Comparison of ENCODE assay signal across 31 cellular contexts in genomic region chr11:102378818-102379217, GRCh38.
"Had no signal": no experiment of that assay in that cellular context is flagged by ENCODE, and none has a peak within 500 bp of the region (broad histone marks: within the 10 kb centered on the region; RNA-seq: fewer than 3 reads in every experiment).

No MANE protein-coding gene starts in this region.

- H3K4me1 ChIP-seq: ascending aorta, breast epithelium had no signal

- DNase-seq: activated B cell treated with CpG ODN at 0.5 μM for 24 hours; activated CD4-positive, alpha-beta T cell treated with anti-CD3 and anti-CD28 coated beads for 48 hours; activated CD4-positive, CD25-positive, alpha-beta regulatory T cell treated with anti-CD3 and anti-CD28 coated beads, Interleukin-2, amount 50 U/mL, for 72 hours; activated CD8-positive, alpha-beta memory T cell treated with anti-CD3 and anti-CD28 coated beads for 24 hours; activated CD8-positive, alpha-beta memory T cell treated with anti-CD3 and anti-CD28 coated beads, Interleukin-2, amount 10 ng/mL, durations not matched to agents 7 days and 5 days; activated CD8-positive, alpha-beta memory T cell treated with anti-CD3 and anti-CD28 coated beads, Interleukin-2, amount 50 U/mL, for 48 hours; activated gamma-delta T cell; activated naive CD4-positive, alpha-beta T cell treated with anti-CD3 and anti-CD28 coated beads for 36 hours; activated T-cell treated with anti-CD3 and anti-CD28 coated beads, Interleukin-2, amount 50 U/mL, for 1 hour; amygdala; body of pancreas; Kasumi-1; KG1; MG63; NCI-H1048; NCI-H1105 treated with DMSO at 0.1 percent for 48 hours; NCI-H1436; NCI-H1694 treated with DMSO at 0.1 percent for 48 hours; NCI-H2029; NCI-H345; NCI-H524 treated with DMSO at 0.1 percent for 48 hours; SHP77 treated with DMSO at 0.1 percent for 48 hours; SK-N-SH; T-helper 2 cell; T-helper 9 cell had no signal

- H3K27me3 Mint-ChIP-seq: activated B cell treated with CpG ODN at 0.5 μM for 24 hours; activated CD8-positive, alpha-beta memory T cell treated with anti-CD3 and anti-CD28 coated beads, Interleukin-2, amount 10 ng/mL, durations not matched to agents 7 days and 5 days had no signal

- H3K4me3 Mint-ChIP-seq: activated B cell treated with CpG ODN at 0.5 μM for 24 hours; activated CD8-positive, alpha-beta memory T cell treated with anti-CD3 and anti-CD28 coated beads, Interleukin-2, amount 10 ng/mL, durations not matched to agents 7 days and 5 days; activated naive CD4-positive, alpha-beta T cell treated with anti-CD3 and anti-CD28 coated beads for 36 hours had no signal

- H3K4me3 ChIP-seq: ascending aorta, body of pancreas, breast epithelium, MG63, SJSA1 had no signal

- H3K9me3 Mint-ChIP-seq: activated B cell treated with CpG ODN at 0.5 μM for 24 hours; activated naive CD4-positive, alpha-beta T cell treated with anti-CD3 and anti-CD28 coated beads for 36 hours; activated T-helper 2 cell treated with anti-CD3 and anti-CD28 coated beads, Interferon-gamma antibody, Interleukin-2, Interleukin-4, amounts not matched to agents 10 μg/mL and 5 μg/mL and 100 μg/mL, durations not matched to agents 14 hours and 24 hours and 36 hours had no signal

- H3K27me3 ChIP-seq: ascending aorta, body of pancreas, breast epithelium, MG63, SJSA1 had no signal

- ATAC-seq: activated CD8-positive, alpha-beta memory T cell treated with anti-CD3 and anti-CD28 coated beads, Interleukin-2, amount 10 ng/mL, durations not matched to agents 7 days and 5 days; body of pancreas; Panc1 had no signal

- H3K36me3 ChIP-seq: breast epithelium had no signal

- H3K27ac ChIP-seq: ascending aorta, body of pancreas, breast epithelium, SJSA1, VCaP had no signal

- H3K9me3 ChIP-seq: ascending aorta, body of pancreas, breast epithelium, MG63, SJSA1, SK-N-SH had no signal

- H3K27ac Mint-ChIP-seq: activated B cell treated with CpG ODN at 0.5 μM for 24 hours; activated CD8-positive, alpha-beta memory T cell treated with anti-CD3 and anti-CD28 coated beads, Interleukin-2, amount 10 ng/mL, durations not matched to agents 7 days and 5 days; activated naive CD4-positive, alpha-beta T cell treated with anti-CD3 and anti-CD28 coated beads for 36 hours; activated T-helper 2 cell treated with anti-CD3 and anti-CD28 coated beads, Interferon-gamma antibody, Interleukin-2, Interleukin-4, amounts not matched to agents 10 μg/mL and 5 μg/mL and 100 μg/mL, durations not matched to agents 14 hours and 24 hours and 36 hours had no signal
